In the genomic region with DNA sequence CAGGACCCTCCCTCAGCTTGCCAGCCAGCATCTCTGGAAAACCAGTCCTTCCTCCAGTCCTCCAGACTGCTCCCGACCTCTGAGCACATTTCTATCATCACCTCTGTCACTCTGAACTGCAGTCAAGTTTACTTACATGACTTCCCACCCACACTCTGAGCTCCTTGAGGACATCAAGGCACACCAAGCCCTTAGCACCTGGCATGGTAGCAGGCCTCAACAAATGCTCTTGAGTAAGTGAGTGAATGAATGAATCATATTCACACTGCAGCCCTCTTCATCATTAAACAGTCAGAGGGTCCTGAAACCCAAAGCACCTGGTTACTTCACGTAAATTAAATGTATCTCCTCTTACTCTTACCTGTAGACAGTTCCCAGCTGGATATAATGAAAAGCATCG, we compare ENCODE assay signal across 1 cellular context.
TF ChIP-seq lines count a peak whose summit lies in the region.

No MANE protein-coding gene starts in this region.

TF ChIP-seq in WTC11, 78 proteins besides CTCF, POLR2A, EP300 and RAD21 (continued from another document):
- TF ChIP-seq, protein P1, sequence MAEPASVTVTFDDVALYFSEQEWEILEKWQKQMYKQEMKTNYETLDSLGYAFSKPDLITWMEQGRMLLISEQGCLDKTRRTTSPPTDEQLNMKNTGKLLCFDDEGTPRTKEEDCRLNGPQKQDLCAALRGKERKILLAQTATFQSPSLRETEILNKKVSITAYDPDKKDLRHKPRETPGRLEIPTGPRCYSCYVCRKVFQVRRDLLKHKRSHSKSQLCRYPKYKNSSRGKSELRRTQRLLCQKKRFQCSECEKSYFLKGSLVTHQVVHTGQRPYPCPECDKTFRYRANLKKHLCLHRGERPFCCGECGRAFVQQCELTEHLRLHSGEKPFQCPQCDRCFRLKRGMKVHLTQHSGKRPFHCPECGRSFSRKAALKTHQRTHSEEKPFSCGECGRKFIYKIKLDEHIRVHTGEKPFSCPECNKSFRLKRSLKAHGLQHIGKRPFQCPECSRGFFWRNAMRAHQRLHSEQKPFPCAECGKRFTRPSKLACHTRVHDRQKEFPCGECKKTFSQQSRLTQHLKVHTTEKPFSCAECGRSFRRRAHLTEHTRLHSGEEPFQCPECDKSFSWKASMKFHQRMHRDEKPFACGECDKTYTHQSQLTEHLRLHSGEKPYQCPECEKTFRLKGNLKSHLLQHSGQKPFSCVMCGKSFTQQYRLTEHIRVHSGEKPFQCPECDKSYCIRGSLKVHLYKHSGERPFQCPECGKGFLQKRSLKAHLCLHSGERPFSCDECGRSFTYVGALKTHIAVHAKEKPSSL (CRISPR knock-in tag; conservative IDR thresholded peaks at IDR 0.05), result no peak
- no peak for TF ChIP-seq JAZF1 (CRISPR knock-in tag; IDR thresholded peaks at IDR 0.05)
- no peak for TF ChIP-seq ZNF396 (CRISPR knock-in tag; IDR thresholded peaks at IDR 0.05; ENCODE audit: borderline replicate concordance)
- TF ChIP-seq PRRX2 (CRISPR knock-in tag; IDR thresholded peaks at IDR 0.05), result no peak
- TF ChIP-seq, protein P2, sequence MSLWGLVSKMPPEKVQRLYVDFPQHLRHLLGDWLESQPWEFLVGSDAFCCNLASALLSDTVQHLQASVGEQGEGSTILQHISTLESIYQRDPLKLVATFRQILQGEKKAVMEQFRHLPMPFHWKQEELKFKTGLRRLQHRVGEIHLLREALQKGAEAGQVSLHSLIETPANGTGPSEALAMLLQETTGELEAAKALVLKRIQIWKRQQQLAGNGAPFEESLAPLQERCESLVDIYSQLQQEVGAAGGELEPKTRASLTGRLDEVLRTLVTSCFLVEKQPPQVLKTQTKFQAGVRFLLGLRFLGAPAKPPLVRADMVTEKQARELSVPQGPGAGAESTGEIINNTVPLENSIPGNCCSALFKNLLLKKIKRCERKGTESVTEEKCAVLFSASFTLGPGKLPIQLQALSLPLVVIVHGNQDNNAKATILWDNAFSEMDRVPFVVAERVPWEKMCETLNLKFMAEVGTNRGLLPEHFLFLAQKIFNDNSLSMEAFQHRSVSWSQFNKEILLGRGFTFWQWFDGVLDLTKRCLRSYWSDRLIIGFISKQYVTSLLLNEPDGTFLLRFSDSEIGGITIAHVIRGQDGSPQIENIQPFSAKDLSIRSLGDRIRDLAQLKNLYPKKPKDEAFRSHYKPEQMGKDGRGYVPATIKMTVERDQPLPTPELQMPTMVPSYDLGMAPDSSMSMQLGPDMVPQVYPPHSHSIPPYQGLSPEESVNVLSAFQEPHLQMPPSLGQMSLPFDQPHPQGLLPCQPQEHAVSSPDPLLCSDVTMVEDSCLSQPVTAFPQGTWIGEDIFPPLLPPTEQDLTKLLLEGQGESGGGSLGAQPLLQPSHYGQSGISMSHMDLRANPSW (CRISPR knock-in tag; conservative IDR thresholded peaks at IDR 0.05; ENCODE audit: low read depth), result no peak
- TF ChIP-seq, protein P3, sequence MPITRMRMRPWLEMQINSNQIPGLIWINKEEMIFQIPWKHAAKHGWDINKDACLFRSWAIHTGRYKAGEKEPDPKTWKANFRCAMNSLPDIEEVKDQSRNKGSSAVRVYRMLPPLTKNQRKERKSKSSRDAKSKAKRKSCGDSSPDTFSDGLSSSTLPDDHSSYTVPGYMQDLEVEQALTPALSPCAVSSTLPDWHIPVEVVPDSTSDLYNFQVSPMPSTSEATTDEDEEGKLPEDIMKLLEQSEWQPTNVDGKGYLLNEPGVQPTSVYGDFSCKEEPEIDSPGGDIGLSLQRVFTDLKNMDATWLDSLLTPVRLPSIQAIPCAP (CRISPR knock-in tag; IDR thresholded peaks at IDR 0.05), result no peak
